In genomic region chr6:44201200-44201599, GRCh38 we compare ENCODE assay signal across 1 cellular context.
TF ChIP-seq lines count a peak whose summit lies in the region.

No MANE protein-coding gene starts in this region.

TF ChIP-seq in HepG2, 621 proteins besides CTCF, POLR2A, EP300 and RAD21:
- TF ChIP-seq SP5 (CRISPR knock-in tag; IDR thresholded peaks at IDR 0.05; ENCODE audit: borderline replicate concordance, low read depth) (peak; percentile 21; the same call in 1 of the 2 replicates), RCOR2 (CRISPR knock-in tag; IDR thresholded peaks at IDR 0.05) (no peak)
